Comparison of ENCODE assay signal across 16 cellular contexts in the genomic region with DNA sequence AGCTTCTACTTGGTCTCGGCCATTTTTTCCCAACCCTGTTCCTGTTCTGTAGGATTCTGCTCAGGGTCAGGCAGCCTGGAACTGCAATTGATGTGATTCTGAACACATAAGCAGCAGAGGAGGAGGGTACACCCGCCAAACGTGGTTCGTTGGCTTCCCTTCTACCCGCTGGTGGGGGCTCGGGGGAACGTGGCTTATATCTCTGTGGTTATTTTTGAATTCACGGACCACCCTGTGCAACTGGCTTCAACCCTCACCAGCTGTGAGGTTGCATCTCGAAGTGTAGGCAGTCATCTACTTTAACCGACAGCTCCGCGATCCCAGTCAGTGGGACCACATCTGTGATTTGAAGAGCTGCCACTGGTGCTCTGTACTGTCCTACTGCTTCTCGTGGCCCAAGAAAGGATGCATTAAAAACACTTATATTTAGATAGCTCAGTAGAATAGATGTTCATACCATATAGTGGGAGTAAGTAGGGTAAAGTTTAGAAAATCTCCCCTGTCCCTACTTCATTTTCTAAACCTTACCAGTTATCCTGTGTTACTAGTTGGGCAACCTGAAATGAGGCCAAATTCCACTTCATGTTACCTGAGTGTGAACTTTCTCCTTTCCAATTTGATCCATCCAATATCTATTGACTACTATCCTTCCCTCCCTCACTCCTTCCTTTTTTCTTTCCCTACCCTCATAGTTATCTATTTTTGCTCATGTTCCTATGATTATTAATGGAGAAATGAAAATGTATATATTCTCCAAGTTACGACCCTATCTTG.
DNase-seq lines count a peak whose midpoint lies in the region; ATAC-seq and TF ChIP-seq lines count a peak whose summit lies in the region.
"Had no signal": no experiment of that assay in that cellular context is flagged by ENCODE, and none has a peak within 500 bp of the region (broad histone marks: within the 10 kb centered on the region; RNA-seq: fewer than 3 reads in every experiment).

No MANE protein-coding gene starts in this region.

- no peaks in the 10 kb centered on the region for H3K27me3 Mint-ChIP-seq in activated CD4-positive, alpha-beta T cell treated with anti-CD3 and anti-CD28 coated beads for 36 hours
- H3K27me3 Mint-ChIP-seq in CD4-positive, alpha-beta memory T cell = no peaks in the 10 kb centered on the region
- no peaks in the 10 kb centered on the region for H3K27me3 Mint-ChIP-seq in activated T-helper 1 cell treated with anti-CD3 and anti-CD28 coated beads, Interleukin-12 subunit alpha, Interleukin-12 subunit beta, Interleukin-2, Interleukin-4 antibody, amounts not matched to agents 30 ng/mL and 10 ng/mL and 1 ng/mL, durations not matched to agents 14 hours and 24 hours and 36 hours (ENCODE audit: insufficient read depth)
- H3K27me3 Mint-ChIP-seq in nephron (ENCODE audit: low read depth) = peaks cover 5% of the 10 kb centered on the region

- DNase-seq in activated CD4-positive, alpha-beta T cell treated with anti-CD3 and anti-CD28 coated beads for 36 hours = peak; percentile 10
- DNase-seq in activated CD4-positive, alpha-beta T cell treated with anti-CD3 and anti-CD28 coated beads, Interleukin-2, amount 50 U/mL, for 48 hours = no peak
- no peak for DNase-seq in CD4-positive, alpha-beta memory T cell
- DNase-seq in activated T-helper 1 cell treated with anti-CD3 and anti-CD28 coated beads, Interleukin-12 subunit alpha, Interleukin-12 subunit beta, Interleukin-2, Interleukin-4 antibody, amounts not matched to agents 30 ng/mL and 10 ng/mL and 1 ng/mL, durations not matched to agents 14 hours and 24 hours and 36 hours (ENCODE audit: low spot score) = no peak
- DNase-seq in NOMO-1 (lab: John Stamatoyannopoulos, UW; ENCODE audit: unreplicated experiment in 2 of 2) (no peak), AG20443 (ENCODE audit: low spot score) (no peak), dedifferentiated amniotic fluid mesenchymal stem cell (ENCODE audit: extremely low spot score) (no peak)
- DNase-seq: cortex of kidney, HCEC 1CT, hypothalamus, left lung, NCI-H2107, NCI-H774, SIG-M5 had no signal

- H3K4me3 ChIP-seq in CD4-positive, alpha-beta memory T cell (ENCODE audit: low read length in 2 of 2) = no peak overlapping the region
- H3K4me3 ChIP-seq: neural progenitor cell had no signal

- H3K36me3 Mint-ChIP-seq in activated CD4-positive, alpha-beta T cell treated with anti-CD3 and anti-CD28 coated beads for 36 hours (ENCODE audit: low read depth) = peaks cover 6% of the 10 kb centered on the region
- peaks cover 0 to 8% of the 10 kb centered on the region in 2 donors for H3K36me3 Mint-ChIP-seq in CD4-positive, alpha-beta memory T cell
- H3K36me3 Mint-ChIP-seq in activated T-helper 1 cell treated with anti-CD3 and anti-CD28 coated beads, Interleukin-12 subunit alpha, Interleukin-12 subunit beta, Interleukin-2, Interleukin-4 antibody, amounts not matched to agents 30 ng/mL and 10 ng/mL and 1 ng/mL, durations not matched to agents 14 hours and 24 hours and 36 hours (ENCODE audit: low read depth) = no peaks in the 10 kb centered on the region
- H3K36me3 Mint-ChIP-seq in nephron (ENCODE audit: low read depth) = no peaks in the 10 kb centered on the region

- peak overlapping the region; percentile 80 for H3K4me3 Mint-ChIP-seq in activated CD4-positive, alpha-beta T cell treated with anti-CD3 and anti-CD28 coated beads for 36 hours
- H3K4me3 Mint-ChIP-seq in CD4-positive, alpha-beta memory T cell = peak overlapping the region in 1 of 8 donors; percentile 21
- H3K4me3 Mint-ChIP-seq in activated T-helper 1 cell treated with anti-CD3 and anti-CD28 coated beads, Interleukin-12 subunit alpha, Interleukin-12 subunit beta, Interleukin-2, Interleukin-4 antibody, amounts not matched to agents 30 ng/mL and 10 ng/mL and 1 ng/mL, durations not matched to agents 14 hours and 24 hours and 36 hours = no peak overlapping the region
- H3K4me3 Mint-ChIP-seq in nephron = peak overlapping the region; percentile 9 to 74 (median 69)

- no peak overlapping the region for H3K27ac ChIP-seq in CD4-positive, alpha-beta memory T cell (ENCODE audit: low read depth, low read length)
- H3K27ac ChIP-seq: neural progenitor cell had no signal

- H3K9me3 ChIP-seq in CD4-positive, alpha-beta memory T cell (ENCODE audit: control insufficient read depth in 1 of 2, low read length in 2 of 2) = no peaks in the 10 kb centered on the region
- H3K9me3 ChIP-seq: left lung had no signal

- H3K36me3 ChIP-seq in CD4-positive, alpha-beta memory T cell (ENCODE audit: insufficient read depth, low read length) = no peaks in the 10 kb centered on the region
- H3K36me3 ChIP-seq: left lung, neural progenitor cell had no signal

- peaks cover 19% of the 10 kb centered on the region for H3K4me1 Mint-ChIP-seq in activated CD4-positive, alpha-beta T cell treated with anti-CD3 and anti-CD28 coated beads for 36 hours
- H3K4me1 Mint-ChIP-seq in CD4-positive, alpha-beta memory T cell = peaks cover 9 to 37% (median 17%) of the 10 kb centered on the region in 4 donors
- H3K4me1 Mint-ChIP-seq in activated T-helper 1 cell treated with anti-CD3 and anti-CD28 coated beads, Interleukin-12 subunit alpha, Interleukin-12 subunit beta, Interleukin-2, Interleukin-4 antibody, amounts not matched to agents 30 ng/mL and 10 ng/mL and 1 ng/mL, durations not matched to agents 14 hours and 24 hours and 36 hours (ENCODE audit: low read depth) = peaks cover 25% of the 10 kb centered on the region
- peaks cover 29% of the 10 kb centered on the region for H3K4me1 Mint-ChIP-seq in nephron

- ATAC-seq in activated CD4-positive, alpha-beta T cell treated with anti-CD3 and anti-CD28 coated beads for 36 hours = no peak
- ATAC-seq: left lung had no signal

- peaks cover 3% of the 10 kb centered on the region for H3K9me3 Mint-ChIP-seq in activated CD4-positive, alpha-beta T cell treated with anti-CD3 and anti-CD28 coated beads for 36 hours (ENCODE audit: low read depth)
- peaks cover 0 to 10% (median 0%) of the 10 kb centered on the region in 8 donors for H3K9me3 Mint-ChIP-seq in CD4-positive, alpha-beta memory T cell
- H3K9me3 Mint-ChIP-seq in activated T-helper 1 cell treated with anti-CD3 and anti-CD28 coated beads, Interleukin-12 subunit alpha, Interleukin-12 subunit beta, Interleukin-2, Interleukin-4 antibody, amounts not matched to agents 30 ng/mL and 10 ng/mL and 1 ng/mL, durations not matched to agents 14 hours and 24 hours and 36 hours = peaks cover 5% of the 10 kb centered on the region
- peaks cover 6% of the 10 kb centered on the region for H3K9me3 Mint-ChIP-seq in nephron

- POLR2A ChIA-PET in activated CD4-positive, alpha-beta T cell treated with anti-CD3 and anti-CD28 coated beads for 36 hours (lab: Charles Lee) = interaction anchor here (0.6 to 1.5 kb wide), 5 partner anchors 10 to 1376 kb away, joined by 3 to 8 read pairs (median 3); a partner anchor contains a TSS
- POLR2A ChIA-PET in CD4-positive, alpha-beta memory T cell (lab: Charles Lee; ENCODE audit: partially characterized antibody) = interaction anchor here (0.9 to 11.9 kb wide), 8 partner anchors 9 to 420 kb away, joined by 3 to 323 read pairs (median 21); a partner anchor contains a TSS

- H3K27me3 ChIP-seq in CD4-positive, alpha-beta memory T cell (ENCODE audit: insufficient read depth, low read length) = no peaks in the 10 kb centered on the region

- no peak for TF ChIP-seq CTCF in nephron (IDR thresholded peaks at IDR 0.05; ENCODE audit: unreplicated experiment in 3 of 3)

- H3K4me1 ChIP-seq in CD4-positive, alpha-beta memory T cell (ENCODE audit: insufficient read depth, low read length) = peaks cover 15% of the 10 kb centered on the region

- CTCF ChIA-PET in activated CD4-positive, alpha-beta T cell treated with anti-CD3 and anti-CD28 coated beads for 36 hours (lab: Charles Lee) = interaction anchor here (0.6 to 1.5 kb wide), 4 partner anchors 18 to 165 kb away, joined by 3 to 4 read pairs (median 3); no protein-coding TSS in a partner anchor
- CTCF ChIA-PET in CD4-positive, alpha-beta memory T cell (lab: Charles Lee; ENCODE audit: partially characterized antibody) = interaction anchor here (1.2 to 2.6 kb wide), 5 partner anchors 8 to 89 kb away, joined by 3 to 6 read pairs (median 4); no protein-coding TSS in a partner anchor

- H3K27ac Mint-ChIP-seq in activated CD4-positive, alpha-beta T cell treated with anti-CD3 and anti-CD28 coated beads for 36 hours = peak overlapping the region; percentile 60
- H3K27ac Mint-ChIP-seq in CD4-positive, alpha-beta memory T cell = peak overlapping the region; percentile 56 to 100 (median 96)
- peak overlapping the region; percentile 34 for H3K27ac Mint-ChIP-seq in activated T-helper 1 cell treated with anti-CD3 and anti-CD28 coated beads, Interleukin-12 subunit alpha, Interleukin-12 subunit beta, Interleukin-2, Interleukin-4 antibody, amounts not matched to agents 30 ng/mL and 10 ng/mL and 1 ng/mL, durations not matched to agents 14 hours and 24 hours and 36 hours
- H3K27ac Mint-ChIP-seq in nephron = peak overlapping the region in 2 of 3 experiments; percentile 61 to 75
- H3K27ac Mint-ChIP-seq: neural progenitor cell had no signal

- intact Hi-C loops in activated CD4-positive, alpha-beta T cell treated with anti-CD3 and anti-CD28 coated beads for 36 hours (cut with DNase I, micrococcal nuclease) = loop anchor here (2.0 to 5.0 kb wide), 5 partner anchors 89 to 1376 kb away; a partner anchor contains a TSS
- intact Hi-C loops in CD4-positive, alpha-beta memory T cell (cut with micrococcal nuclease) = loop anchor here (10.0 kb wide), 2 partner anchors 557 to 907 kb away; a partner anchor contains a TSS
- intact Hi-C loops in activated T-helper 1 cell treated with anti-CD3 and anti-CD28 coated beads, Interleukin-12 subunit alpha, Interleukin-12 subunit beta, Interleukin-2, Interleukin-4 antibody, amounts not matched to agents 30 ng/mL and 10 ng/mL and 1 ng/mL, durations not matched to agents 14 hours and 24 hours and 36 hours (cut with micrococcal nuclease) = loop anchor here (2.0 to 10.0 kb wide), 5 partner anchors 89 to 973 kb away; a partner anchor contains a TSS

Comparison
In these comparisons a context has a peak if more than half of its experiments do, and no peak if none do; other contexts are left out.
1. H3K27ac Mint-ChIP-seq: peak in every context shown above with its lines; median percentile 96 in CD4-positive, alpha-beta memory T cell; 68 in nephron; 60 in activated CD4-positive, alpha-beta T cell treated with anti-CD3 and anti-CD28 coated beads for 36 hours; 34 in activated T-helper 1 cell treated with anti-CD3 and anti-CD28 coated beads, Interleukin-12 subunit alpha, Interleukin-12 subunit beta, Interleukin-2, Interleukin-4 antibody, amounts not matched to agents 30 ng/mL and 10 ng/mL and 1 ng/mL, durations not matched to agents 14 hours and 24 hours and 36 hours.